In genomic region chr19:5225486-5226345, GRCh38 we compare ENCODE assay signal across 1 cellular context.
TF ChIP-seq lines count a peak whose summit lies in the region.

No MANE protein-coding gene starts in this region.

TF ChIP-seq in K562, 482 proteins besides CTCF, POLR2A, EP300 and RAD21 (continued from another document):
- no peak for TF ChIP-seq HBP1 (CRISPR knock-in tag; IDR thresholded peaks at IDR 0.05)
- peak; percentile 83 for TF ChIP-seq ZFP36 (IDR thresholded peaks at IDR 0.05; ENCODE audit: low read depth, low read length, partially characterized antibody)
